In genomic region chr3:195059471-195060216, GRCh38 we compare ENCODE assay signal across 17 cellular contexts.
DNase-seq lines count a peak whose midpoint lies in the region; ATAC-seq, FAIRE-seq and TF ChIP-seq lines count a peak whose summit lies in the region.
"Had no signal": no experiment of that assay in that cellular context is flagged by ENCODE, and none has a peak within 500 bp of the region (broad histone marks: within the 10 kb centered on the region; RNA-seq: fewer than 3 reads in every experiment).

No MANE protein-coding gene starts in this region.

- H3K9ac ChIP-seq in IMR-90 (ENCODE audit: low read depth, low read length) = no peak overlapping the region
- no peak overlapping the region for H3K9ac ChIP-seq in kidney (ENCODE audit: low read length in 2 of 2)
- H3K9ac ChIP-seq: KMS-11 had no signal

- H3K27ac Mint-ChIP-seq in nephron progenitor cell (peak overlapping the region; percentile 86), osteocyte (ENCODE audit: unreplicated experiment) (no peak overlapping the region)
- H3K27ac Mint-ChIP-seq: CD8-positive, alpha-beta T cell had no signal

- H3K4me3 Mint-ChIP-seq in nephron progenitor cell (no peak overlapping the region), osteocyte (ENCODE audit: unreplicated experiment) (no peak overlapping the region)
- H3K4me3 Mint-ChIP-seq: CD8-positive, alpha-beta T cell had no signal

- H4K91ac ChIP-seq in IMR-90 (ENCODE audit: insufficient read depth, low read depth, low read length) = no peak overlapping the region

- CTCF ChIA-PET in IMR-90 (lab: Yijun Ruan, JAX) = no interaction called here

- H3K27me3 ChIP-seq in IMR-90 (ENCODE audit: control insufficient read depth, insufficient read depth, low read length) = peaks cover 18% of the 10 kb centered on the region
- no peaks in the 10 kb centered on the region for H3K27me3 ChIP-seq in aorta (ENCODE audit: control insufficient read depth in 1 of 2, insufficient read depth in 2 of 2, low read length in 1 of 2)
- H3K27me3 ChIP-seq: BE2C had no signal

- H4K20me1 ChIP-seq in IMR-90 (ENCODE audit: insufficient read depth, low read length) = no peaks in the 10 kb centered on the region

- peaks cover 71% of the 10 kb centered on the region for H3K4me1 Mint-ChIP-seq in nephron progenitor cell
- H3K4me1 Mint-ChIP-seq in osteocyte (ENCODE audit: unreplicated experiment) = no peaks in the 10 kb centered on the region

- BruUV-seq in IMR-90 (replicated peaks; lab: Mats Ljungman, UMichigan) = no TSS peak

- in situ Hi-C loops in IMR-90 (cut with MboI; ENCODE audit: low sequenced_read_pairs) = no loop called here

- H2BK20ac ChIP-seq in IMR-90 (ENCODE audit: low read depth, low read length) = no peak overlapping the region

- H3K4me3 ChIP-seq in IMR-90 (ENCODE audit: insufficient read depth, low read depth, low read length) = no peak overlapping the region
- H3K4me3 ChIP-seq in kidney (ENCODE audit: low read length in 2 of 2) = no peak overlapping the region
- H3K4me3 ChIP-seq in aorta (ENCODE audit: low read length in 2 of 2) = no peak overlapping the region
- H3K4me3 ChIP-seq: HAP-1 had no signal

- H2AK9ac ChIP-seq in IMR-90 (replicated peaks; ENCODE audit: low read depth, low read length, poor library complexity) = peak overlapping the region; percentile 42

- H3K36me3 ChIP-seq in IMR-90 (ENCODE audit: control insufficient read depth, insufficient read depth, low read length) (no peaks in the 10 kb centered on the region), kidney (ENCODE audit: control insufficient read depth in 1 of 2, insufficient read depth in 2 of 2, low read length in 2 of 2) (no peaks in the 10 kb centered on the region), aorta (ENCODE audit: control insufficient read depth in 1 of 2, insufficient read depth in 2 of 2, low read length in 1 of 2) (no peaks in the 10 kb centered on the region)
- H3K36me3 ChIP-seq: BE2C, HAP-1 had no signal

- no peak overlapping the region for H2AFZ ChIP-seq in IMR-90 (replicated peaks; ENCODE audit: low read length, poor library complexity)

- dilution Hi-C loops in IMR-90 (cut with HindIII; ENCODE audit: low sequenced_read_pairs, unreplicated experiment) = no loop called here

- H2AK5ac ChIP-seq in IMR-90 (ENCODE audit: low read depth, low read length) = no peak overlapping the region

- no peak for TF ChIP-seq CTCF in IMR-90 (conservative IDR thresholded peaks at IDR 0.05; ENCODE audit: low read depth, low read length)
- no peak for TF ChIP-seq CTCF in kidney (IDR thresholded peaks at IDR 0.05; ENCODE audit: borderline replicate concordance, extremely low read depth, insufficient read depth)
- TF ChIP-seq CTCF in nephron progenitor cell (IDR thresholded peaks at IDR 0.05) = no peak
- no peak for TF ChIP-seq CTCF in osteocyte (IDR thresholded peaks at IDR 0.05)

- no peak for ATAC-seq in IMR-90 (ENCODE audit: low read depth)
- ATAC-seq in aorta (ENCODE audit: low FRiP score) = no peak
- ATAC-seq: CD8-positive, alpha-beta T cell had no signal

- no peak overlapping the region for H2BK120ac ChIP-seq in IMR-90 (ENCODE audit: low read depth, low read length)

- WGBS in IMR-90 (ENCODE audit: extremely low coverage in 2 of 2, insufficient read length in 1 of 2), 2 experiments = 79% methylated on average over 12 of the region's 22 CpGs; no CpG with 5 or more reads in 1 of the 2 experiments
- 91 to 92% methylated on average over 22 of the region's 22 CpGs for WGBS in aorta, 2 donors

- no peak overlapping the region for H4K8ac ChIP-seq in IMR-90 (ENCODE audit: low read depth in 2 of 2, low read length in 2 of 2)

- H3K27ac ChIP-seq in IMR-90 (ENCODE audit: insufficient read depth, low read length) (no peak overlapping the region), kidney (ENCODE audit: low read depth in 2 of 2, low read length in 2 of 2) (no peak overlapping the region), aorta (ENCODE audit: low read depth in 1 of 2, low read length in 2 of 2) (no peak overlapping the region)
- H3K27ac ChIP-seq: KMS-11 had no signal

- H3K9me3 Mint-ChIP-seq in nephron progenitor cell (peaks cover 2% of the 10 kb centered on the region), osteocyte (ENCODE audit: unreplicated experiment) (no peaks in the 10 kb centered on the region)
- H3K9me3 Mint-ChIP-seq: CD8-positive, alpha-beta T cell had no signal

- no peak overlapping the region for H2BK15ac ChIP-seq in IMR-90 (ENCODE audit: low read depth, low read length)

- TF ChIP-seq POLR2A in IMR-90 (IDR thresholded peaks at IDR 0.05; ENCODE audit: low read depth, low read length) = no peak

- H3K9me1 ChIP-seq in IMR-90 (ENCODE audit: insufficient read depth, low read length) = no peaks in the 10 kb centered on the region

- DNase-seq in IMR-90 (no peak), kidney (peak; percentile 54), nephron progenitor cell (no peak), aorta (peak; percentile 44 to 62), osteocyte (ENCODE audit: extremely low spot score, unreplicated experiment) (no peak), NOMO-1 treated with DMSO at 0.1 percent for 48 hours (lab: John Stamatoyannopoulos, UW; ENCODE audit: unreplicated experiment) (no peak), DMS 273 treated with DMSO at 0.1 percent for 48 hours (lab: John Stamatoyannopoulos, UW) (no peak)
- DNase-seq: BE2C; CD8-positive, alpha-beta T cell; DMS79 treated with DMSO at 0.1 percent for 48 hours; NCI-H1436 treated with DMSO at 0.1 percent for 48 hours; NCI-H2081 treated with DMSO at 0.1 percent for 48 hours; NCI-H524; SHP77 treated with DMSO at 0.1 percent for 48 hours had no signal

- H3K79me1 ChIP-seq in IMR-90 (ENCODE audit: low read depth in 1 of 2, low read length in 2 of 2) = no peaks in the 10 kb centered on the region

- H3K4ac ChIP-seq in IMR-90 (ENCODE audit: low read depth, low read length) = no peak overlapping the region

- no peak for FAIRE-seq in kidney (lab: Jason Lieb, UNC)
- FAIRE-seq: RCC 7860 had no signal

- no peak overlapping the region for H2BK5ac ChIP-seq in IMR-90 (ENCODE audit: low read depth, low read length, poor library complexity, severe bottlenecking)

- H3K18ac ChIP-seq in IMR-90 (ENCODE audit: low read depth, low read length) = no peak overlapping the region

- no peak overlapping the region for H3K23ac ChIP-seq in IMR-90 (ENCODE audit: low read depth, low read length)

- H3K27me3 Mint-ChIP-seq in nephron progenitor cell (ENCODE audit: low read depth, poor library complexity) (peaks cover 10% of the 10 kb centered on the region), osteocyte (ENCODE audit: unreplicated experiment) (peaks cover 19% of the 10 kb centered on the region)

- H3K36me3 Mint-ChIP-seq in nephron progenitor cell (ENCODE audit: low read depth) = peaks cover 3% of the 10 kb centered on the region
- no peaks in the 10 kb centered on the region for H3K36me3 Mint-ChIP-seq in osteocyte (ENCODE audit: unreplicated experiment)
- H3K36me3 Mint-ChIP-seq: CD8-positive, alpha-beta T cell had no signal

- H3K4me2 ChIP-seq in IMR-90 (ENCODE audit: low read depth, low read length) = no peak overlapping the region
- H3K4me2 ChIP-seq: KMS-11 had no signal

- H3K9me3 ChIP-seq in IMR-90 (ENCODE audit: control insufficient read depth, insufficient read depth, low read length) (no peaks in the 10 kb centered on the region), kidney (ENCODE audit: control insufficient read depth in 1 of 2, low read length in 2 of 2) (no peaks in the 10 kb centered on the region), aorta (ENCODE audit: control insufficient read depth, low read length) (no peaks in the 10 kb centered on the region)
- H3K9me3 ChIP-seq: BE2C, HAP-1 had no signal

- intact Hi-C loops in IMR-90 (cut with micrococcal nuclease) = no loop called here
- intact Hi-C loops in kidney (cut with DNase I) = no loop called here
- intact Hi-C loops in aorta (cut with DNase I) = no loop called here

- H3K56ac ChIP-seq in IMR-90 (ENCODE audit: extremely low read depth, insufficient read depth, low read length) = no peak overlapping the region

- 0 out of 2 replicates have a peak, but pooled peaks cover 2% of the 10 kb centered on the region for H3K4me1 ChIP-seq in IMR-90 (ENCODE audit: control insufficient read depth, insufficient read depth, low read length)
- no peaks in the 10 kb centered on the region for H3K4me1 ChIP-seq in kidney (ENCODE audit: control insufficient read depth in 1 of 2, insufficient read depth in 1 of 2, low read depth in 1 of 2, low read length in 2 of 2)
- no peaks in the 10 kb centered on the region for H3K4me1 ChIP-seq in aorta (ENCODE audit: control insufficient read depth in 1 of 2, insufficient read depth in 2 of 2, low read length in 2 of 2)
- H3K4me1 ChIP-seq: BE2C, HAP-1 had no signal

- H3K14ac ChIP-seq in IMR-90 (replicated peaks; ENCODE audit: low read depth, low read length) = no peak overlapping the region

- H4K5ac ChIP-seq in IMR-90 (ENCODE audit: low read depth, low read length) = no peak overlapping the region

- no peak for TF ChIP-seq RAD21 in IMR-90 (IDR thresholded peaks at IDR 0.05; ENCODE audit: low read length)

- POLR2A ChIA-PET in IMR-90 (lab: Charles Lee; ENCODE audit: unreplicated experiment) = no interaction called here

TF ChIP-seq in IMR-90, 13 proteins besides CTCF, POLR2A, EP300 and RAD21 (continues in another document):
- TF ChIP-seq ELK1 (IDR thresholded peaks at IDR 0.05; ENCODE audit: borderline replicate concordance, low read depth, low read length) = no peak
- no peak for TF ChIP-seq CHD1 (IDR thresholded peaks at IDR 0.05; ENCODE audit: low read depth, low read length)
- TF ChIP-seq FOS (IDR thresholded peaks at IDR 0.05; ENCODE audit: low read depth, low read length) = no peak
- no peak for TF ChIP-seq USF2 (IDR thresholded peaks at IDR 0.05; ENCODE audit: low read depth, low read length)
- TF ChIP-seq SMC3 (IDR thresholded peaks at IDR 0.05; ENCODE audit: low read depth, low read length) = no peak
- TF ChIP-seq RCOR1 (IDR thresholded peaks at IDR 0.05; ENCODE audit: insufficient replicate concordance, low read length) = no peak
- no peak for TF ChIP-seq MAFK (IDR thresholded peaks at IDR 0.05; ENCODE audit: low read depth, low read length)

Comparison
In these comparisons a context has a peak if more than half of its experiments do, and no peak if none do; other contexts are left out.
1. DNase-seq: peak in kidney (single experiment) and aorta (2 of 2); none in IMR-90 (single experiment), nephron progenitor cell (single experiment), osteocyte (single experiment), NOMO-1 treated with DMSO at 0.1 percent for 48 hours (single experiment) and DMS 273 treated with DMSO at 0.1 percent for 48 hours (single experiment).